Comparison of ENCODE assay signal across 1 cellular context in the genomic region with DNA sequence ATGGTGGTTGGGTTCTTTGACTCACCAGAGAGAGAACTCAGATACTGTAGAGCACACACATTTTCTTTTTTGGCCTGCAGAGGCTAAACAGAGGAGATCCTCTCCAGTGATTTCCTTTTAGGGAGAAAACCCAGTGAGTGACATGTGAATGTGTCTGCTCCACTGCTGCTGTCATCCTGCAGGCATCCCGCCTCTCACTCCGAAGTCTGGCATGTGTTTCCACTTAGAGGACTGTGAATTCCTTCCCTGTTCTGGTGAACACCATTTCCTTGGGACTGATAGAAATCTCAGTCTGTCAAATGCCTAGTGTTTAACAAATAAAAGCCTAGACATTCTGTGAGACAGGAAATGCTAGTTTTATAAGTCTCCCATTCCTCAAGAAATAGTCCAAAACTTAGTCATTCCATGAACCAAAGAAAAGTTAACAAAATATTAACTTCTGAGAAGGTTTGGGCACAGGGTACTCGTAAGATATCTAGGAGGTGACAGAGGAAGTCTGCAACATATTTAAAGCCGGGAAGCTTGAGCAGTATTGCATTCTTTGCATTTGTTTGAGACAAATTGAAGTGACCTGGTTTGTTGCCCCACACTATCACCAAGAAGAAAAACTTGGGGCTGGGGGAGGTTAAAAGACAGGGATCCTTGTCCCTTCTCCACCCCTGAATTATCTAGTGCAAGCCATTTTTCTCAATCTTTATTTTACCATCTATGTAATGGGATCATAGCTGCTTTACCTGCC.
TF ChIP-seq lines count a peak whose summit lies in the region.

No MANE protein-coding gene starts in this region.

TF ChIP-seq in SK-N-SH treated with all-trans-retinoic acid at 6 μM for 48 hours, 23 proteins besides CTCF, POLR2A, EP300 and RAD21 (continued from another document):
- no peak for TF ChIP-seq ZNF565 (CRISPR knock-in tag; conservative IDR thresholded peaks at IDR 0.05; ENCODE audit: low read depth)
- TF ChIP-seq ESRRG (CRISPR knock-in tag; IDR thresholded peaks at IDR 0.05): no peak
- peak; percentile 45; the same call in 1 of the 2 replicates for TF ChIP-seq ZFP30 (CRISPR knock-in tag; IDR thresholded peaks at IDR 0.05)
- TF ChIP-seq GLIS3 (CRISPR knock-in tag; IDR thresholded peaks at IDR 0.05): no peak
- TF ChIP-seq TOX (CRISPR knock-in tag; IDR thresholded peaks at IDR 0.05; ENCODE audit: borderline replicate concordance): no peak
- no peak for TF ChIP-seq BACH2 (CRISPR knock-in tag; IDR thresholded peaks at IDR 0.05; ENCODE audit: borderline replicate concordance)
- no peak for TF ChIP-seq CSDC2 (CRISPR knock-in tag; IDR thresholded peaks at IDR 0.05)
- TF ChIP-seq RARB (CRISPR knock-in tag; IDR thresholded peaks at IDR 0.05): no peak
- TF ChIP-seq ISL1 (CRISPR knock-in tag; IDR thresholded peaks at IDR 0.05): peak; percentile 91
- TF ChIP-seq, protein P1, sequence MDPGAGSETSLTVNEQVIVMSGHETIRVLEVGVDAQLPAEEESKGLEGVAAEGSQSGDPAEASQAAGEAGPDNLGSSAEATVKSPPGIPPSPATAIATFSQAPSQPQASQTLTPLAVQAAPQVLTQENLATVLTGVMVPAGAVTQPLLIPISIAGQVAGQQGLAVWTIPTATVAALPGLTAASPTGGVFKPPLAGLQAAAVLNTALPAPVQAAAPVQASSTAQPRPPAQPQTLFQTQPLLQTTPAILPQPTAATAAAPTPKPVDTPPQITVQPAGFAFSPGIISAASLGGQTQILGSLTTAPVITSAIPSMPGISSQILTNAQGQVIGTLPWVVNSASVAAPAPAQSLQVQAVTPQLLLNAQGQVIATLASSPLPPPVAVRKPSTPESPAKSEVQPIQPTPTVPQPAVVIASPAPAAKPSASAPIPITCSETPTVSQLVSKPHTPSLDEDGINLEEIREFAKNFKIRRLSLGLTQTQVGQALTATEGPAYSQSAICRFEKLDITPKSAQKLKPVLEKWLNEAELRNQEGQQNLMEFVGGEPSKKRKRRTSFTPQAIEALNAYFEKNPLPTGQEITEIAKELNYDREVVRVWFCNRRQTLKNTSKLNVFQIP (CRISPR knock-in tag; IDR thresholded peaks at IDR 0.05; ENCODE audit: borderline replicate concordance, low read depth): no peak
- TF ChIP-seq TCF4 (CRISPR knock-in tag; IDR thresholded peaks at IDR 0.05; ENCODE audit: borderline replicate concordance): peak; percentile 93
- no peak for TF ChIP-seq ZC3H10 (CRISPR knock-in tag; IDR thresholded peaks at IDR 0.05)
- no peak for TF ChIP-seq SNAI2 (CRISPR knock-in tag; IDR thresholded peaks at IDR 0.05)
TF ChIP-seq in SK-N-SH treated with all-trans-retinoic acid at 6 μM for 48 hours: peak in this region for 7.
